18 cellular contexts compared by ENCODE assay signal in genomic region chr14:100129161-100129589, GRCh38. TPM values are rescaled to one million over a fixed set of nuclear protein-coding genes. Genes with fewer than 3 reads are reported as not detected.
A peak's percentile ranks its signal among the peaks of the same experiment; 100 is the strongest.
DNase-seq lines count a peak whose midpoint lies in the region; ATAC-seq and TF ChIP-seq lines count a peak whose summit lies in the region.
"Had no signal": no experiment of that assay in that cellular context is flagged by ENCODE, and none has a peak within 500 bp of the region (broad histone marks: within the 10 kb centered on the region; RNA-seq: fewer than 3 reads in every experiment).

No MANE protein-coding gene starts in this region.

- no peaks in the 10 kb centered on the region for H3K79me2 ChIP-seq in ACC112 (ENCODE audit: control insufficient read depth, insufficient read depth, low read length, unreplicated experiment)

- no peaks in the 10 kb centered on the region for H3K9me3 Mint-ChIP-seq in effector memory CD8-positive, alpha-beta T cell
- no peaks in the 10 kb centered on the region for H3K9me3 Mint-ChIP-seq in type B pancreatic cell
- H3K9me3 Mint-ChIP-seq: activated CD4-positive, alpha-beta memory T cell treated with anti-CD3 and anti-CD28 coated beads, Interleukin-2, amount 10 ng/mL, durations not matched to agents 7 days and 5 days; neural progenitor cell had no signal

- no peaks in the 10 kb centered on the region for H3K27me3 Mint-ChIP-seq in effector memory CD8-positive, alpha-beta T cell
- H3K27me3 Mint-ChIP-seq in type B pancreatic cell = no peaks in the 10 kb centered on the region
- H3K27me3 Mint-ChIP-seq: activated CD4-positive, alpha-beta memory T cell treated with anti-CD3 and anti-CD28 coated beads, Interleukin-2, amount 10 ng/mL, durations not matched to agents 7 days and 5 days had no signal

- H3K27me3 ChIP-seq in ACC112 (ENCODE audit: insufficient read depth, low read length) (no peaks in the 10 kb centered on the region), dorsolateral prefrontal cortex (no peaks in the 10 kb centered on the region)
- H3K27me3 ChIP-seq: neural progenitor cell, sigmoid colon, SJSA1 had no signal

- peaks cover 24% of the 10 kb centered on the region for H3K4me1 ChIP-seq in ACC112 (ENCODE audit: control insufficient read depth, insufficient read depth, low read length, unreplicated experiment)
- H3K4me1 ChIP-seq: neural progenitor cell, SJSA1 had no signal

- TF ChIP-seq CTCF in type B pancreatic cell (conservative IDR thresholded peaks at IDR 0.05) = no peak
- no peak for TF ChIP-seq CTCF in dorsolateral prefrontal cortex (IDR thresholded peaks at IDR 0.05 in 54 of 56, conservative IDR thresholded peaks at IDR 0.05 in 2 of 56; ENCODE audit: low read depth in 1 of 56, partially characterized antibody in 56 of 56)

- H2AFZ ChIP-seq in ACC112 (ENCODE audit: low read length, unreplicated experiment) = no peak overlapping the region
- H2AFZ ChIP-seq: neural progenitor cell had no signal

- ATAC-seq in effector memory CD8-positive, alpha-beta T cell (replicated peaks) = no peak
- no peak for ATAC-seq in GM21381 (IDR thresholded peaks at IDR 0.05; ENCODE audit: unreplicated experiment)
- ATAC-seq: stimulated activated naive CD8-positive, alpha-beta T cell treated with anti-CD3 and anti-CD28 coated beads, Interleukin-15, Interleukin-2, amounts not matched to agents 100 U/mL and 50 U/mL, for 24 hours had no signal

- intact Hi-C loops in dorsolateral prefrontal cortex (cut with DNase I) = no loop called here

- DNase-seq in EH (ENCODE audit: low read depth) (peak; percentile 31), hepatic stellate cell (ENCODE audit: low spot score) (peak; percentile 72), type B pancreatic cell (ENCODE audit: extremely low spot score, unreplicated experiment) (no peak), dorsolateral prefrontal cortex (no peak)
- no peak for DNase-seq in effector memory CD8-positive, alpha-beta T cell
- DNase-seq in stimulated activated CD4-positive, alpha-beta T cell treated with anti-CD3 and anti-CD28 coated beads, Interleukin-2, amount 100 ng/mL, for 24 hours = no peak
- DNase-seq: activated CD4-positive, alpha-beta memory T cell treated with anti-CD3 and anti-CD28 coated beads, Interleukin-2, amount 10 ng/mL, durations not matched to agents 7 days and 5 days; activated effector memory CD4-positive, alpha-beta T cell treated with anti-CD3 and anti-CD28 coated beads, Interleukin-2, amount 50 U/mL, for 16 hours; DMS79; KBM-7; mammary epithelial cell; NCI-H1105; sigmoid colon; stimulated activated naive CD8-positive, alpha-beta T cell treated with anti-CD3 and anti-CD28 coated beads, Interleukin-15, Interleukin-2, amounts not matched to agents 100 U/mL and 50 U/mL, for 24 hours had no signal

- no peak overlapping the region for H3K4me3 ChIP-seq in ACC112 (ENCODE audit: low read depth, low read length)
- H3K4me3 ChIP-seq in dorsolateral prefrontal cortex = no peak overlapping the region
- H3K4me3 ChIP-seq: neural progenitor cell, sigmoid colon, SJSA1 had no signal

- H3K4me1 Mint-ChIP-seq in effector memory CD8-positive, alpha-beta T cell (ENCODE audit: low read depth in 2 of 2) = peaks cover 9 to 17% of the 10 kb centered on the region in 2 donors
- H3K4me1 Mint-ChIP-seq in type B pancreatic cell (ENCODE audit: unreplicated experiment) = peaks cover 17% of the 10 kb centered on the region

- H3K27ac ChIP-seq in ACC112 (ENCODE audit: low read depth, low read length) (peak overlapping the region; percentile 29; the same call in 1 of the 2 replicates), dorsolateral prefrontal cortex (peak overlapping the region in 11 of 59 donors; percentile 3 to 82 (median 22))
- H3K27ac ChIP-seq: neural progenitor cell, SJSA1 had no signal

- peaks cover 85% of the 10 kb centered on the region for H3K36me3 Mint-ChIP-seq in effector memory CD8-positive, alpha-beta T cell (ENCODE audit: insufficient read depth)
- H3K36me3 Mint-ChIP-seq in type B pancreatic cell = peaks cover 7% of the 10 kb centered on the region

- no peaks in the 10 kb centered on the region for H3K36me3 ChIP-seq in ACC112 (ENCODE audit: insufficient read depth, low read length)
- H3K36me3 ChIP-seq: neural progenitor cell, SJSA1 had no signal

- peak overlapping the region; percentile 20 to 79 for H3K27ac Mint-ChIP-seq in effector memory CD8-positive, alpha-beta T cell
- no peak overlapping the region for H3K27ac Mint-ChIP-seq in type B pancreatic cell
- H3K27ac Mint-ChIP-seq: activated CD4-positive, alpha-beta memory T cell treated with anti-CD3 and anti-CD28 coated beads, Interleukin-2, amount 10 ng/mL, durations not matched to agents 7 days and 5 days had no signal

- no peak overlapping the region for H3K4me3 Mint-ChIP-seq in effector memory CD8-positive, alpha-beta T cell
- H3K4me3 Mint-ChIP-seq in type B pancreatic cell = no peak overlapping the region
- H3K4me3 Mint-ChIP-seq: activated CD4-positive, alpha-beta memory T cell treated with anti-CD3 and anti-CD28 coated beads, Interleukin-2, amount 10 ng/mL, durations not matched to agents 7 days and 5 days; neural progenitor cell had no signal

RNA-seq across cellular contexts. Expression of gene DEGS2, which starts 30.3 kb away (rescaled TPM):
- total RNA-seq in type B pancreatic cell (ENCODE audit: low replicate concordance) (5.2 and 7.6 TPM in 2 replicates), dorsolateral prefrontal cortex (10 to 100 TPM in 32 of 120 experiments, 1 to 10 TPM in 88; 2.3 to 20.6 (median 7.7) TPM)
- total RNA-seq: SJSA1 had no signal

Comparison
In these comparisons a context has a peak if more than half of its experiments do, and no peak if none do; other contexts are left out.
1. DNase-seq: peak in EH (single experiment) and hepatic stellate cell (single experiment); none in effector memory CD8-positive, alpha-beta T cell (0 of 3), stimulated activated CD4-positive, alpha-beta T cell treated with anti-CD3 and anti-CD28 coated beads, Interleukin-2, amount 100 ng/mL, for 24 hours (0 of 2), type B pancreatic cell (single experiment) and dorsolateral prefrontal cortex (0 of 10).